Comparison of ENCODE assay signal across 18 cellular contexts in the genomic region with DNA sequence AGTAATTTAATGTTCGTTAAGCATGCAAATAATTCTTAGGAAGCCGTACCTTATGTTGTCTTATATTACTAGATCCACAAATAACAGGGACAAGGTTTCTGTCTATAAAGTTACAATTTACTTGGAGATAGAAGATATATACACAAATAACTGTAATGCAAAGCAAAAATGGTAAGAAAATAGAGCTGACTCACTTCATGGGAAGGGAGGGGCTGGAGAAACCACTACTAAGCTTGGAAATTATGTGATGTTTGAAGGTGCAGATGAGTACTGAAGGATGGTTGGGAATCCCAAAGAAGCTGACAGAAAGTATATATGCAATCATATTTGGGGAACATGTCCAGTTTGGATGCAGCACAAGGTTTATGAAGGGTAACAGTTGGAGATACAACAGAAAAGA. TPM values are rescaled to one million over a fixed set of nuclear protein-coding genes. Genes with fewer than 3 reads are reported as not detected.
DNase-seq lines count a peak whose midpoint lies in the region; ATAC-seq and TF ChIP-seq lines count a peak whose summit lies in the region.
"Had no signal": no experiment of that assay in that cellular context is flagged by ENCODE, and none has a peak within 500 bp of the region (broad histone marks: within the 10 kb centered on the region; RNA-seq: fewer than 3 reads in every experiment).

No MANE protein-coding gene starts in this region.

- intact Hi-C loops in MCF 10A (cut with micrococcal nuclease) (no loop called here), breast epithelium (cut with DNase I; ENCODE audit: low total_unique reads) (no loop called here)
- intact Hi-C loops in activated CD8-positive, alpha-beta T cell treated with anti-CD3 and anti-CD28 coated beads for 36 hours (cut with micrococcal nuclease): no loop called here

- TF ChIP-seq CTCF in MCF 10A (IDR thresholded peaks at IDR 0.05; ENCODE audit: unreplicated experiment): no peak
- no peak for TF ChIP-seq CTCF in breast epithelium (IDR thresholded peaks at IDR 0.05)
- no peak for TF ChIP-seq CTCF in activated CD8-positive, alpha-beta T cell treated with anti-CD3 and anti-CD28 coated beads for 36 hours (IDR thresholded peaks at IDR 0.05)
- TF ChIP-seq CTCF in epithelial cell of esophagus (IDR thresholded peaks at IDR 0.05; ENCODE audit: insufficient read depth, low read depth, low read length, missing control alignments): no peak

- no peaks in the 10 kb centered on the region for H3K27me3 ChIP-seq in breast epithelium
- H3K27me3 ChIP-seq: dorsolateral prefrontal cortex, MG63, SJSA1 had no signal

- ATAC-seq in activated CD8-positive, alpha-beta T cell treated with anti-CD3 and anti-CD28 coated beads for 36 hours: no peak
- no peak for ATAC-seq in GM21423 (IDR thresholded peaks at IDR 0.05; ENCODE audit: unreplicated experiment)
- ATAC-seq: mucosa of descending colon; stimulated activated naive B cell treated with anti-CD40 and anti-IgM and Interleukin-4, amounts not matched to agents 10 μg/mL and 1 μg/mL and 100 μg/mL, for 72 hours had no signal

- H3K4me3 ChIP-seq in breast epithelium: no peak overlapping the region
- no peak overlapping the region for H3K4me3 ChIP-seq in epithelial cell of esophagus (ENCODE audit: low read length)
- H3K4me3 ChIP-seq: dorsolateral prefrontal cortex, MG63, mucosa of descending colon, prostate gland, SJSA1 had no signal

- no peak overlapping the region for H3K27ac ChIP-seq in breast epithelium
- H3K27ac ChIP-seq: dorsolateral prefrontal cortex, prostate gland, SJSA1, VCaP had no signal

- CTCF ChIA-PET in MCF 10A (lab: Yijun Ruan, JAX): interaction anchor here (0.6 kb wide), 1 partner anchor 24 kb away, joined by 3 read pairs; no protein-coding TSS in a partner anchor
- CTCF ChIA-PET in activated CD8-positive, alpha-beta T cell treated with anti-CD3 and anti-CD28 coated beads for 36 hours (lab: Charles Lee): interaction anchor here (1.1 kb wide), 1 partner anchor 63 kb away, joined by 3 read pairs; no protein-coding TSS in a partner anchor

- H3K27me3 Mint-ChIP-seq in MCF 10A (ENCODE audit: insufficient read depth, unreplicated experiment): no peaks in the 10 kb centered on the region
- no peaks in the 10 kb centered on the region for H3K27me3 Mint-ChIP-seq in activated CD8-positive, alpha-beta T cell treated with anti-CD3 and anti-CD28 coated beads for 36 hours
- H3K27me3 Mint-ChIP-seq: stimulated activated naive B cell treated with anti-CD40 and anti-IgM and Interleukin-4, amounts not matched to agents 10 μg/mL and 1 μg/mL and 100 μg/mL, for 72 hours had no signal

- H3K36me3 ChIP-seq in breast epithelium: no peaks in the 10 kb centered on the region
- H3K36me3 ChIP-seq: prostate gland, SJSA1 had no signal

- H3K27ac Mint-ChIP-seq in MCF 10A (ENCODE audit: low read depth, unreplicated experiment): peak overlapping the region; percentile 57
- H3K27ac Mint-ChIP-seq in activated CD8-positive, alpha-beta T cell treated with anti-CD3 and anti-CD28 coated beads for 36 hours: peak overlapping the region; percentile 79

- TF ChIP-seq POLR2A in breast epithelium (IDR thresholded peaks at IDR 0.05): no peak

- H3K4me1 ChIP-seq in breast epithelium: peaks cover 0 to 8% of the 10 kb centered on the region in 2 donors
- H3K4me1 ChIP-seq: prostate gland, SJSA1 had no signal

- POLR2A ChIA-PET in MCF 10A (lab: Yijun Ruan, JAX): interaction anchor here (1.2 to 1.7 kb wide), 3 partner anchors 8 to 430 kb away, joined by 5 to 8 read pairs (median 6); no protein-coding TSS in a partner anchor
- POLR2A ChIA-PET in activated CD8-positive, alpha-beta T cell treated with anti-CD3 and anti-CD28 coated beads for 36 hours (lab: Charles Lee): interaction anchor here (0.7 to 1.4 kb wide), 4 partner anchors 15 to 214 kb away, joined by 3 to 5 read pairs (median 4); no protein-coding TSS in a partner anchor

- H3K4me1 Mint-ChIP-seq in MCF 10A (ENCODE audit: insufficient read depth, unreplicated experiment): peaks cover 35% of the 10 kb centered on the region
- peaks cover 63% of the 10 kb centered on the region for H3K4me1 Mint-ChIP-seq in activated CD8-positive, alpha-beta T cell treated with anti-CD3 and anti-CD28 coated beads for 36 hours (ENCODE audit: low read depth)

- no peak for DNase-seq in MCF 10A (ENCODE audit: unreplicated experiment)
- no peak for DNase-seq in breast epithelium (ENCODE audit: low spot score in 2 of 2)
- DNase-seq in activated CD8-positive, alpha-beta T cell treated with anti-CD3 and anti-CD28 coated beads for 36 hours: no peak
- DNase-seq in epithelial cell of esophagus (ENCODE audit: low read depth): peak; percentile 29
- DNase-seq in NCI-H524 (lab: John Stamatoyannopoulos, UW): no peak
- no peak for DNase-seq in stimulated activated CD4-positive, alpha-beta T cell treated with anti-CD3 and anti-CD28 coated beads, Interleukin-4, amount 100 ng/mL, for 24 hours
- DNase-seq in NCI-H1930 (lab: John Stamatoyannopoulos, UW): no peak
- DNase-seq: aorta; dorsolateral prefrontal cortex; kidney glomerular epithelial cell; MG63; mucosa of descending colon; NCI-H1694 treated with DMSO at 0.1 percent for 48 hours; stimulated activated naive B cell treated with anti-CD40 and anti-IgM and Interleukin-4, amounts not matched to agents 10 μg/mL and 1 μg/mL and 100 μg/mL, for 72 hours had no signal

- no TSS peak for BruUV-seq in MCF 10A (replicated peaks; lab: Mats Ljungman, UMichigan)

- no peaks in the 10 kb centered on the region for H3K9me3 ChIP-seq in breast epithelium
- H3K9me3 ChIP-seq: MG63, mucosa of descending colon, prostate gland, SJSA1 had no signal

- H3K9me3 Mint-ChIP-seq in MCF 10A (ENCODE audit: unreplicated experiment): no peaks in the 10 kb centered on the region
- H3K9me3 Mint-ChIP-seq in activated CD8-positive, alpha-beta T cell treated with anti-CD3 and anti-CD28 coated beads for 36 hours: no peaks in the 10 kb centered on the region
- H3K9me3 Mint-ChIP-seq: stimulated activated naive B cell treated with anti-CD40 and anti-IgM and Interleukin-4, amounts not matched to agents 10 μg/mL and 1 μg/mL and 100 μg/mL, for 72 hours had no signal

- H3K36me3 Mint-ChIP-seq in MCF 10A (ENCODE audit: insufficient read depth, unreplicated experiment): peaks cover 16% of the 10 kb centered on the region
- H3K36me3 Mint-ChIP-seq in activated CD8-positive, alpha-beta T cell treated with anti-CD3 and anti-CD28 coated beads for 36 hours (ENCODE audit: low read depth): peaks cover 63% of the 10 kb centered on the region

- H3K4me3 Mint-ChIP-seq in MCF 10A (ENCODE audit: unreplicated experiment): no peak overlapping the region
- peak overlapping the region; percentile 40 for H3K4me3 Mint-ChIP-seq in activated CD8-positive, alpha-beta T cell treated with anti-CD3 and anti-CD28 coated beads for 36 hours

RNA-seq across cellular contexts. Expression of a gene that starts 4.0 kb away (rescaled TPM):
- total RNA-seq in MCF 10A (2022): 10.2 and 11.0 TPM in 2 replicates
- 10 to 100 TPM; 13.6 to 26.8 (median 21.6) TPM for total RNA-seq in breast epithelium
- total RNA-seq in activated CD8-positive, alpha-beta T cell treated with anti-CD3 and anti-CD28 coated beads for 36 hours: 10 to 100 TPM; 32.1 to 37.1 TPM

RNA-seq across cellular contexts. Expression of a gene that starts 4.4 kb away (rescaled TPM):
- 70.6 and 73.6 TPM in 2 replicates for total RNA-seq in MCF 10A (2022)
- total RNA-seq in breast epithelium: 100 to 1,000 TPM in 1 of 3 donors, 10 to 100 TPM in 2; 84.7 to 117 (median 91.4) TPM
- total RNA-seq in activated CD8-positive, alpha-beta T cell treated with anti-CD3 and anti-CD28 coated beads for 36 hours: 10 to 100 TPM; 75.8 to 77.5 TPM
